ENCODE assay signal across 1 cellular context in the genomic region with DNA sequence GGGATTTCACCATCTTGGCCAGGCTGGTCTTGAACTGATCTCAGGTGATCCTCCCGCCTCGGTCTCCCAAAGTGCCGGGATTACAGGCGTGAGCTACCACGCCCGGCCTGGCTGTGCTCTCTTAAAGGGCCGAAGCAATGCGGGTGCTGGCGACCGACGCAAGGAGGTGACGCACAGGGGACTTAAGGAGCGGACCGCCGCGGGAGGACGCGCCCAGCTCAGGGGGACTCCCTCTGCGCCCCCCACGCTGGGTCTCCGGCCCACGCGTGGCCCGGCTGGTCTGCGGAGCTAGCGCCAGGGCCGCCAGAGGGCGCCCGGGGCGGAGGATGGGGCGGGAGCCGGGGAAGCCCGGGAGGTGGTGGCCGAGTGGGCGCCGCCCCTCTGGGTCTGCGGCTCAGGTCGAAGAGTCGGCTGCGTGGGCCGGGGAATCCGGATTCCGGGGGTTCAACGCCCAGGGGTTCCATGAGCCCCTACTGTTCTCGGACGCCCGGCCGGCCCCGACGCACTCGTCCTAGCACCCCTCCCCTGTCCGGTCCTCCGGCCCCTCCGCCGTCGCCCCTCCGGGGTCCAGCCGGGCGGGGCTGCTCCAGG.
TF ChIP-seq lines count a peak whose summit lies in the region.

No MANE protein-coding gene starts in this region.

TF ChIP-seq in HEK293, 187 proteins besides CTCF, POLR2A, EP300 and RAD21 (continued from another document):
- TF ChIP-seq ZNF785 (tag by site-specific recombination; IDR thresholded peaks at IDR 0.05) (no peak), ZNF239 (tag by site-specific recombination; IDR thresholded peaks at IDR 0.05) (no peak), ZNF140 (tag by site-specific recombination; IDR thresholded peaks at IDR 0.05) (no peak), PRDM1 (tag by site-specific recombination; IDR thresholded peaks at IDR 0.05) (no peak)
TF ChIP-seq in HEK293: peak in this region for 44.
